In the genomic region with DNA sequence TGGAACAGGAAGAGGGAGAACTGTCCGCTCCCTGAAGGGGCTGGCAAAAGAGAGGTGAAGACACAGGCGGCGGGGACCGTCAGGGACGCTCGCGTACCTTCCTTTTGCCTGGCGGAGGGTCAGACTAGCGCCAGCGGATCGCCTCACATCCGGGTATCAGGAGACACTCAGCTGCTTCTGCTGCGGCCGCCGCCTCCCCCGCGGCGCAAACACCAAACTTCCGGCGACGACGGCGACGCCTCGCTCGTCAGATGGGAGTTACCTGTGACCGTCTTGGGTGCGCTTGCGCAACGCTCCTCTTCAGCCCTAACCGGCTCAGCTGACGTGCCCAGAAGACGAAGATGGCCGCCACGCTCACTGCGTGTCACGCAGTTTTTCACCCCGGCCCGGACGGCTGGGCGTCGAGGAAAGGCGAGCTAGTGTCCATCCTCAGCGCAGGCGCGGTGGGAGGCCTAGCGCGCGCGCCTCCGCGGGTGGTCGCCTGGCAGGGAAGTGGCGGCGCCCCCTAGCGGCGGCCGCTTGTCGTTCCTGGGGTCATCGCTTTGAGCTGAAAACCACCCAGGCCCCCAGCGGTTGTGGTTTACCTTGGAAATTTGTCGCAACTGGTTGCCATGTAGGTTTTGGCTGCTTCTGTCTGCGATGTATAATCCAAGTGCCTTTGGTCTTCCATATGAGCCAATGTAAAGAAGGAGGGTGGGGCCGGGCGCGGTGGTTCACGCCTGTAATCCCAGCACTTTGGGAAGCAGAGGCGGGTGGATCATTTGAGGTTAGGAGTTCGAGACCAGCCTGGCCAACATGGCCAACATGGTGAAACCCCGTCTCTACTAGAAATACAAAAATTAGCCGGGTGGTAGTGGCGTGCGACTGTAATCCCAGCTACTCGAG, we compare ENCODE assay signal across 1 cellular context.
TF ChIP-seq lines count a peak whose summit lies in the region.

A gene with protein sequence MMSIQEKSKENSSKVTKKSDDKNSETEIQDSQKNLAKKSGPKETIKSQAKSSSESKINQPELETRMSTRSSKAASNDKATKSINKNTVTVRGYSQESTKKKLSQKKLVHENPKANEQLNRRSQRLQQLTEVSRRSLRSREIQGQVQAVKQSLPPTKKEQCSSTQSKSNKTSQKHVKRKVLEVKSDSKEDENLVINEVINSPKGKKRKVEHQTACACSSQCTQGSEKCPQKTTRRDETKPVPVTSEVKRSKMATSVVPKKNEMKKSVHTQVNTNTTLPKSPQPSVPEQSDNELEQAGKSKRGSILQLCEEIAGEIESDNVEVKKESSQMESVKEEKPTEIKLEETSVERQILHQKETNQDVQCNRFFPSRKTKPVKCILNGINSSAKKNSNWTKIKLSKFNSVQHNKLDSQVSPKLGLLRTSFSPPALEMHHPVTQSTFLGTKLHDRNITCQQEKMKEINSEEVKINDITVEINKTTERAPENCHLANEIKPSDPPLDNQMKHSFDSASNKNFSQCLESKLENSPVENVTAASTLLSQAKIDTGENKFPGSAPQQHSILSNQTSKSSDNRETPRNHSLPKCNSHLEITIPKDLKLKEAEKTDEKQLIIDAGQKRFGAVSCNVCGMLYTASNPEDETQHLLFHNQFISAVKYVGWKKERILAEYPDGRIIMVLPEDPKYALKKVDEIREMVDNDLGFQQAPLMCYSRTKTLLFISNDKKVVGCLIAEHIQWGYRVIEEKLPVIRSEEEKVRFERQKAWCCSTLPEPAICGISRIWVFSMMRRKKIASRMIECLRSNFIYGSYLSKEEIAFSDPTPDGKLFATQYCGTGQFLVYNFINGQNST (minus strand): TSS at position 179 of the 885 bp plus-strand sequence. CDS start 25,861 bp downstream, outside the sequence.

TF ChIP-seq in HEK293, 187 proteins besides CTCF, POLR2A, EP300 and RAD21 (continued from another document and continues in another):
- TF ChIP-seq ZNF391 (tag by site-specific recombination; IDR thresholded peaks at IDR 0.05; ENCODE audit: borderline replicate concordance, low read depth): 0 out of 2 replicates have a peak, but pooled peaks have one; percentile 42
- TF ChIP-seq ZNF658 (tag by site-specific recombination; IDR thresholded peaks at IDR 0.05): no peak
- no peak for TF ChIP-seq MZF1 (tag by site-specific recombination; IDR thresholded peaks at IDR 0.05; ENCODE audit: borderline replicate concordance)
- TF ChIP-seq ZNF843 (tag by site-specific recombination; IDR thresholded peaks at IDR 0.05): 0 out of 2 replicates have a peak, but pooled peaks have one; percentile 57
- TF ChIP-seq, protein P1, sequence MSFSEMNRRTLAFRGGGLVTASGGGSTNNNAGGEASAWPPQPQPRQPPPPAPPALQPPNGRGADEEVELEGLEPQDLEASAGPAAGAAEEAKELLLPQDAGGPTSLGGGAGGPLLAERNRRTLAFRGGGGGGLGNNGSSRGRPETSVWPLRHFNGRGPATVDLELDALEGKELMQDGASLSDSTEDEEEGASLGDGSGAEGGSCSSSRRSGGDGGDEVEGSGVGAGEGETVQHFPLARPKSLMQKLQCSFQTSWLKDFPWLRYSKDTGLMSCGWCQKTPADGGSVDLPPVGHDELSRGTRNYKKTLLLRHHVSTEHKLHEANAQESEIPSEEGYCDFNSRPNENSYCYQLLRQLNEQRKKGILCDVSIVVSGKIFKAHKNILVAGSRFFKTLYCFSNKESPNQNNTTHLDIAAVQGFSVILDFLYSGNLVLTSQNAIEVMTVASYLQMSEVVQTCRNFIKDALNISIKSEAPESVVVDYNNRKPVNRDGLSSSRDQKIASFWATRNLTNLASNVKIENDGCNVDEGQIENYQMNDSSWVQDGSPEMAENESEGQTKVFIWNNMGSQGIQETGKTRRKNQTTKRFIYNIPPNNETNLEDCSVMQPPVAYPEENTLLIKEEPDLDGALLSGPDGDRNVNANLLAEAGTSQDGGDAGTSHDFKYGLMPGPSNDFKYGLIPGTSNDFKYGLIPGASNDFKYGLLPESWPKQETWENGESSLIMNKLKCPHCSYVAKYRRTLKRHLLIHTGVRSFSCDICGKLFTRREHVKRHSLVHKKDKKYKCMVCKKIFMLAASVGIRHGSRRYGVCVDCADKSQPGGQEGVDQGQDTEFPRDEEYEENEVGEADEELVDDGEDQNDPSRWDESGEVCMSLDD (tag by site-specific recombination; IDR thresholded peaks at IDR 0.05): 0 out of 2 replicates have a peak, but pooled peaks have one; percentile 17
- peak; percentile 97 for TF ChIP-seq GLIS2 (tag by site-specific recombination; IDR thresholded peaks at IDR 0.05)
- peak; percentile 74 for TF ChIP-seq YY2 (tag by site-specific recombination; IDR thresholded peaks at IDR 0.05)
- TF ChIP-seq ZIC2 (tag by site-specific recombination; IDR thresholded peaks at IDR 0.05): peak; percentile 91
- TF ChIP-seq ZBTB21 (tag by site-specific recombination; IDR thresholded peaks at IDR 0.05): peak; percentile 48
- peak; percentile 21; the same call in 1 of the 2 replicates for TF ChIP-seq YY1 (tag by site-specific recombination; IDR thresholded peaks at IDR 0.05)
- peak; percentile 74; the same call in 1 of the 2 replicates for TF ChIP-seq SP7 (tag by site-specific recombination; IDR thresholded peaks at IDR 0.05)
- TF ChIP-seq ZNF558 (tag by site-specific recombination; IDR thresholded peaks at IDR 0.05): no peak
- TF ChIP-seq KLF1 (tag by site-specific recombination; IDR thresholded peaks at IDR 0.05): peak; percentile 86
- TF ChIP-seq ZNF184 (tag by site-specific recombination; IDR thresholded peaks at IDR 0.05): 0 out of 2 replicates have a peak, but pooled peaks have one; percentile 18
- peak; percentile 84 for TF ChIP-seq ZNF394 (tag by site-specific recombination; IDR thresholded peaks at IDR 0.05; ENCODE audit: borderline replicate concordance)
- TF ChIP-seq ZBTB7A (tag by site-specific recombination; IDR thresholded peaks at IDR 0.05; ENCODE audit: low read depth): peak; percentile 69; the same call in 1 of the 2 replicates
- 0 out of 2 replicates have a peak, but pooled peaks have one; percentile 21 for TF ChIP-seq ZNF660 (tag by site-specific recombination; IDR thresholded peaks at IDR 0.05)
- TF ChIP-seq ZNF792 (tag by site-specific recombination; IDR thresholded peaks at IDR 0.05): 0 out of 2 replicates have a peak, but pooled peaks have one; percentile 21
- TF ChIP-seq SCRT2 (tag by site-specific recombination; IDR thresholded peaks at IDR 0.05): peak; percentile 67
- TF ChIP-seq, protein P2, sequence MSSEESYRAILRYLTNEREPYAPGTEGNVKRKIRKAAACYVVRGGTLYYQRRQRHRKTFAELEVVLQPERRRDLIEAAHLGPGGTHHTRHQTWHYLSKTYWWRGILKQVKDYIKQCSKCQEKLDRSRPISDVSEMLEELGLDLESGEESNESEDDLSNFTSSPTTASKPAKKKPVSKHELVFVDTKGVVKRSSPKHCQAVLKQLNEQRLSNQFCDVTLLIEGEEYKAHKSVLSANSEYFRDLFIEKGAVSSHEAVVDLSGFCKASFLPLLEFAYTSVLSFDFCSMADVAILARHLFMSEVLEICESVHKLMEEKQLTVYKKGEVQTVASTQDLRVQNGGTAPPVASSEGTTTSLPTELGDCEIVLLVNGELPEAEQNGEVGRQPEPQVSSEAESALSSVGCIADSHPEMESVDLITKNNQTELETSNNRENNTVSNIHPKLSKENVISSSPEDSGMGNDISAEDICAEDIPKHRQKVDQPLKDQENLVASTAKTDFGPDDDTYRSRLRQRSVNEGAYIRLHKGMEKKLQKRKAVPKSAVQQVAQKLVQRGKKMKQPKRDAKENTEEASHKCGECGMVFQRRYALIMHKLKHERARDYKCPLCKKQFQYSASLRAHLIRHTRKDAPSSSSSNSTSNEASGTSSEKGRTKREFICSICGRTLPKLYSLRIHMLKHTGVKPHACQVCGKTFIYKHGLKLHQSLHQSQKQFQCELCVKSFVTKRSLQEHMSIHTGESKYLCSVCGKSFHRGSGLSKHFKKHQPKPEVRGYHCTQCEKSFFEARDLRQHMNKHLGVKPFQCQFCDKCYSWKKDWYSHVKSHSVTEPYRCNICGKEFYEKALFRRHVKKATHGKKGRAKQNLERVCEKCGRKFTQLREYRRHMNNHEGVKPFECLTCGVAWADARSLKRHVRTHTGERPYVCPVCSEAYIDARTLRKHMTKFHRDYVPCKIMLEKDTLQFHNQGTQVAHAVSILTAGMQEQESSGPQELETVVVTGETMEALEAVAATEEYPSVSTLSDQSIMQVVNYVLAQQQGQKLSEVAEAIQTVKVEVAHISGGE (tag by site-specific recombination; conservative IDR thresholded peaks at IDR 0.05; ENCODE audit: low read depth): peak; percentile 90
- peak; percentile 13; the same call in 1 of the 2 replicates for TF ChIP-seq ZFP37 (tag by site-specific recombination; IDR thresholded peaks at IDR 0.05)
- TF ChIP-seq SETDB1 (IDR thresholded peaks at IDR 0.05; ENCODE audit: insufficient read length, low read length): peak; percentile 38
- TF ChIP-seq KLF7 (tag by site-specific recombination; IDR thresholded peaks at IDR 0.05; ENCODE audit: borderline replicate concordance): peak; percentile 23; the same call in 1 of the 2 replicates
- peak; percentile 13; the same call in 1 of the 2 replicates for TF ChIP-seq ZNF366 (tag by site-specific recombination; conservative IDR thresholded peaks at IDR 0.05)
- no peak for TF ChIP-seq ZNF785 (tag by site-specific recombination; IDR thresholded peaks at IDR 0.05)
- TF ChIP-seq ZNF341 (tag by site-specific recombination; IDR thresholded peaks at IDR 0.05; ENCODE audit: low read depth): peak; percentile 82
- TF ChIP-seq, protein P3, sequence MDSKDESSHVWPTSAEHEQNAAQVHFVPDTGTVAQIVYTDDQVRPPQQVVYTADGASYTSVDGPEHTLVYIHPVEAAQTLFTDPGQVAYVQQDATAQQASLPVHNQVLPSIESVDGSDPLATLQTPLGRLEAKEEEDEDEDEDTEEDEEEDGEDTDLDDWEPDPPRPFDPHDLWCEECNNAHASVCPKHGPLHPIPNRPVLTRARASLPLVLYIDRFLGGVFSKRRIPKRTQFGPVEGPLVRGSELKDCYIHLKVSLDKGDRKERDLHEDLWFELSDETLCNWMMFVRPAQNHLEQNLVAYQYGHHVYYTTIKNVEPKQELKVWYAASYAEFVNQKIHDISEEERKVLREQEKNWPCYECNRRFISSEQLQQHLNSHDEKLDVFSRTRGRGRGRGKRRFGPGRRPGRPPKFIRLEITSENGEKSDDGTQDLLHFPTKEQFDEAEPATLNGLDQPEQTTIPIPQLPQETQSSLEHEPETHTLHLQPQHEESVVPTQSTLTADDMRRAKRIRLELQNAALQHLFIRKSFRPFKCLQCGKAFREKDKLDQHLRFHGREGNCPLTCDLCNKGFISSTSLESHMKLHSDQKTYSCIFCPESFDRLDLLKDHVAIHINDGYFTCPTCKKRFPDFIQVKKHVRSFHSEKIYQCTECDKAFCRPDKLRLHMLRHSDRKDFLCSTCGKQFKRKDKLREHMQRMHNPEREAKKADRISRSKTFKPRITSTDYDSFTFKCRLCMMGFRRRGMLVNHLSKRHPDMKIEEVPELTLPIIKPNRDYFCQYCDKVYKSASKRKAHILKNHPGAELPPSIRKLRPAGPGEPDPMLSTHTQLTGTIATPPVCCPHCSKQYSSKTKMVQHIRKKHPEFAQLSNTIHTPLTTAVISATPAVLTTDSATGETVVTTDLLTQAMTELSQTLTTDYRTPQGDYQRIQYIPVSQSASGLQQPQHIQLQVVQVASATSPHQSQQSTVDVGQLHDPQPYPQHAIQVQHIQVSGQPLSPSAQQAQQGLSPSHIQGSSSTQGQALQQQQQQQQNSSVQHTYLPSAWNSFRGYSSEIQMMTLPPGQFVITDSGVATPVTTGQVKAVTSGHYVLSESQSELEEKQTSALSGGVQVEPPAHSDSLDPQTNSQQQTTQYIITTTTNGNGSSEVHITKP (tag by site-specific recombination; IDR thresholded peaks at IDR 0.05): peak; percentile 81
- peak; percentile 89; the same call in 1 of the 2 replicates for TF ChIP-seq ZNF777 (tag by site-specific recombination; IDR thresholded peaks at IDR 0.05; ENCODE audit: borderline replicate concordance)
- TF ChIP-seq, protein P4, sequence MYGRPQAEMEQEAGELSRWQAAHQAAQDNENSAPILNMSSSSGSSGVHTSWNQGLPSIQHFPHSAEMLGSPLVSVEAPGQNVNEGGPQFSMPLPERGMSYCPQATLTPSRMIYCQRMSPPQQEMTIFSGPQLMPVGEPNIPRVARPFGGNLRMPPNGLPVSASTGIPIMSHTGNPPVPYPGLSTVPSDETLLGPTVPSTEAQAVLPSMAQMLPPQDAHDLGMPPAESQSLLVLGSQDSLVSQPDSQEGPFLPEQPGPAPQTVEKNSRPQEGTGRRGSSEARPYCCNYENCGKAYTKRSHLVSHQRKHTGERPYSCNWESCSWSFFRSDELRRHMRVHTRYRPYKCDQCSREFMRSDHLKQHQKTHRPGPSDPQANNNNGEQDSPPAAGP (tag by site-specific recombination; IDR thresholded peaks at IDR 0.05): no peak
- TF ChIP-seq BCL11B (tag by site-specific recombination; IDR thresholded peaks at IDR 0.05; ENCODE audit: low read depth): peak; percentile 85
- TF ChIP-seq TRIM28 (IDR thresholded peaks at IDR 0.05; ENCODE audit: borderline replicate concordance, low read length): peak; percentile 45; the same call in 1 of the 2 replicates
- TF ChIP-seq, protein P5, sequence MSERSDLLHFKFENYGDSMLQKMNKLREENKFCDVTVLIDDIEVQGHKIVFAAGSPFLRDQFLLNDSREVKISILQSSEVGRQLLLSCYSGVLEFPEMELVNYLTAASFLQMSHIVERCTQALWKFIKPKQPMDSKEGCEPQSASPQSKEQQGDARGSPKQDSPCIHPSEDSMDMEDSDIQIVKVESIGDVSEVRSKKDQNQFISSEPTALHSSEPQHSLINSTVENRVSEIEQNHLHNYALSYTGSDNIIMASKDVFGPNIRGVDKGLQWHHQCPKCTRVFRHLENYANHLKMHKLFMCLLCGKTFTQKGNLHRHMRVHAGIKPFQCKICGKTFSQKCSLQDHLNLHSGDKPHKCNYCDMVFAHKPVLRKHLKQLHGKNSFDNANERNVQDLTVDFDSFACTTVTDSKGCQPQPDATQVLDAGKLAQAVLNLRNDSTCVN (tag by site-specific recombination; optimal IDR thresholded peaks at IDR 0.05): peak; percentile 84
- TF ChIP-seq, protein P6, sequence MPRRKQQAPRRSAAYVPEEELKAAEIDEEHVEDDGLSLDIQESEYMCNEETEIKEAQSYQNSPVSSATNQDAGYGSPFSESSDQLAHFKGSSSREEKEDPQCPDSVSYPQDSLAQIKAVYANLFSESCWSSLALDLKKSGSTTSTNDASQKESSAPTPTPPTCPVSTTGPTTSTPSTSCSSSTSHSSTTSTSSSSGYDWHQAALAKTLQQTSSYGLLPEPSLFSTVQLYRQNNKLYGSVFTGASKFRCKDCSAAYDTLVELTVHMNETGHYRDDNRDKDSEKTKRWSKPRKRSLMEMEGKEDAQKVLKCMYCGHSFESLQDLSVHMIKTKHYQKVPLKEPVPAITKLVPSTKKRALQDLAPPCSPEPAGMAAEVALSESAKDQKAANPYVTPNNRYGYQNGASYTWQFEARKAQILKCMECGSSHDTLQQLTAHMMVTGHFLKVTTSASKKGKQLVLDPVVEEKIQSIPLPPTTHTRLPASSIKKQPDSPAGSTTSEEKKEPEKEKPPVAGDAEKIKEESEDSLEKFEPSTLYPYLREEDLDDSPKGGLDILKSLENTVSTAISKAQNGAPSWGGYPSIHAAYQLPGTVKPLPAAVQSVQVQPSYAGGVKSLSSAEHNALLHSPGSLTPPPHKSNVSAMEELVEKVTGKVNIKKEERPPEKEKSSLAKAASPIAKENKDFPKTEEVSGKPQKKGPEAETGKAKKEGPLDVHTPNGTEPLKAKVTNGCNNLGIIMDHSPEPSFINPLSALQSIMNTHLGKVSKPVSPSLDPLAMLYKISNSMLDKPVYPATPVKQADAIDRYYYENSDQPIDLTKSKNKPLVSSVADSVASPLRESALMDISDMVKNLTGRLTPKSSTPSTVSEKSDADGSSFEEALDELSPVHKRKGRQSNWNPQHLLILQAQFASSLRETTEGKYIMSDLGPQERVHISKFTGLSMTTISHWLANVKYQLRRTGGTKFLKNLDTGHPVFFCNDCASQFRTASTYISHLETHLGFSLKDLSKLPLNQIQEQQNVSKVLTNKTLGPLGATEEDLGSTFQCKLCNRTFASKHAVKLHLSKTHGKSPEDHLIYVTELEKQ (tag by site-specific recombination; IDR thresholded peaks at IDR 0.05; ENCODE audit: borderline replicate concordance): no peak
- TF ChIP-seq ZNF501 (tag by site-specific recombination; IDR thresholded peaks at IDR 0.05): peak; percentile 83; the same call in 1 of the 2 replicates
- TF ChIP-seq ZFP41 (tag by site-specific recombination; IDR thresholded peaks at IDR 0.05; ENCODE audit: borderline replicate concordance): no peak
